Comparison of ENCODE assay signal across 9 cellular contexts in genomic region chr10:114768394-114768786, GRCh38. TPM values are rescaled to one million over a fixed set of nuclear protein-coding genes. Genes with fewer than 3 reads are reported as not detected.
A peak's percentile ranks its signal among the peaks of the same experiment; 100 is the strongest.
DNase-seq lines count a peak whose midpoint lies in the region; TF ChIP-seq lines count a peak whose summit lies in the region.
"Had no signal": no experiment of that assay in that cellular context is flagged by ENCODE, and none has a peak within 500 bp of the region (broad histone marks: within the 10 kb centered on the region; RNA-seq: fewer than 3 reads in every experiment).

No MANE protein-coding gene starts in this region.

- WGBS in esophagus, 2 donors = 8% methylated on average over 25 to 26 of the region's 26 CpGs
- WGBS in prostate gland = 7% methylated on average over 19 of the region's 26 CpGs

- no peaks in the 10 kb centered on the region for H3K9me3 ChIP-seq in MG63
- no peaks in the 10 kb centered on the region for H3K9me3 ChIP-seq in esophagus (ENCODE audit: control insufficient read depth in 2 of 2, insufficient read depth in 1 of 2, low read depth in 1 of 2, low read length in 1 of 2)
- no peaks in the 10 kb centered on the region for H3K9me3 ChIP-seq in prostate gland
- H3K9me3 ChIP-seq: SJCRH30 had no signal

- intact Hi-C loops in prostate gland (cut with DNase I) = no loop called here

- H3K27me3 ChIP-seq in MG63 (no peaks in the 10 kb centered on the region), esophagus (ENCODE audit: control insufficient read depth in 1 of 2, insufficient read depth in 2 of 2, low read length in 2 of 2) (no peaks in the 10 kb centered on the region), prostate gland (replicated peaks; ENCODE audit: insufficient read depth) (peaks cover 5% of the 10 kb centered on the region)

- H3K36me3 ChIP-seq in MG63 (peaks cover 12% of the 10 kb centered on the region), esophagus (ENCODE audit: control insufficient read depth in 2 of 2, insufficient read depth in 2 of 2, low read length in 1 of 2) (no peaks in the 10 kb centered on the region), prostate gland (no peaks in the 10 kb centered on the region)
- H3K36me3 ChIP-seq: SJCRH30 had no signal

- H3K27ac ChIP-seq in esophagus (ENCODE audit: low read depth in 2 of 2, low read length in 1 of 2) (no peak overlapping the region), prostate gland (no peak overlapping the region)
- H3K27ac ChIP-seq: SJCRH30 had no signal

- no peak for TF ChIP-seq POLR2A in prostate gland (IDR thresholded peaks at IDR 0.05)

- H3K4me3 ChIP-seq in MG63 (peak overlapping the region; percentile 30), esophagus (ENCODE audit: low read depth in 1 of 2, low read length in 2 of 2) (peak overlapping the region; percentile 56 to 60), prostate gland (peak overlapping the region; percentile 41 to 48)

- DNase-seq in D341Med (ENCODE audit: low spot score) = peak; percentile 25
- DNase-seq in MG63 = no peak
- DNase-seq in prostate gland (ENCODE audit: low spot score) = no peak
- no peak for DNase-seq in inferior parietal cortex (ENCODE audit: extremely low spot score)
- DNase-seq in iPS-NIHi11 (ENCODE audit: low spot score) = no peak
- no peak for DNase-seq in activated CD4-positive, alpha-beta T cell treated with anti-CD3 and anti-CD28 coated beads, Interleukin-2, amount 50 U/mL, for 1 hour
- no peak for DNase-seq in OCI-M1 (lab: John Stamatoyannopoulos, UW)

- no peak for TF ChIP-seq CTCF in prostate gland (IDR thresholded peaks at IDR 0.05)

- peaks cover 2 to 3% of the 10 kb centered on the region in 2 donors for H3K4me1 ChIP-seq in esophagus (ENCODE audit: control insufficient read depth in 2 of 2, insufficient read depth in 2 of 2, low read length in 1 of 2)
- H3K4me1 ChIP-seq in prostate gland (replicated peaks) = no peaks in the 10 kb centered on the region

RNA-seq across cellular contexts. Expression of gene FHIP2A, which starts 53.2 kb away (rescaled TPM):
- 7.1 and 9.4 TPM in 2 replicates for total RNA-seq in MG63 (2014; rRNA removed; shearing (Covaris generic); ENCODE audit: low replicate concordance)
- 1 to 10 TPM; 3.1 to 3.2 TPM for polyA plus RNA-seq in esophagus
- total RNA-seq in prostate gland = 10 to 100 TPM; 22.1 to 41.0 TPM
